13 cellular contexts compared by ENCODE assay signal in genomic region chr10:24618401-24618800, GRCh38.
DNase-seq lines count a peak whose midpoint lies in the region; ATAC-seq and TF ChIP-seq lines count a peak whose summit lies in the region.
"Had no signal": no experiment of that assay in that cellular context is flagged by ENCODE, and none has a peak within 500 bp of the region (broad histone marks: within the 10 kb centered on the region; RNA-seq: fewer than 3 reads in every experiment).

No MANE protein-coding gene starts in this region.

- no peaks in the 10 kb centered on the region for H3K27me3 Mint-ChIP-seq in activated T-cell treated with anti-CD3 and anti-CD28 coated beads, Interleukin-2, amount 50 U/mL, for 4 hours (ENCODE audit: low read depth)
- H3K27me3 Mint-ChIP-seq in T-cell = no peaks in the 10 kb centered on the region
- no peaks in the 10 kb centered on the region for H3K27me3 Mint-ChIP-seq in stimulated activated naive CD8-positive, alpha-beta T cell treated with anti-CD3 and anti-CD28 coated beads, Interleukin-15, Interleukin-2, amounts not matched to agents 100 ng/mL and 50 ng/mL, for 24 hours
- H3K27me3 Mint-ChIP-seq: activated B cell treated with CpG ODN at 0.5 μM for 24 hours; natural killer cell treated with Interleukin-12 subunit alpha and Interleukin-12 subunit beta and Interleukin-15 and Interleukin-18, amount 100 ng/mL, for 72 hours had no signal

- H3K9me2 ChIP-seq in hepatocyte (replicated peaks; ENCODE audit: insufficient read depth) = no peaks in the 10 kb centered on the region

- H3K79me2 ChIP-seq in hepatocyte = no peaks in the 10 kb centered on the region

- DNase-seq in activated T-cell treated with anti-CD3 and anti-CD28 coated beads, Interleukin-2, amount 50 U/mL, for 4 hours = no peak
- DNase-seq in activated T-cell treated with anti-CD3 and anti-CD28 coated beads, Interleukin-2, amount 50 U/mL, for 48 hours = no peak
- DNase-seq in T-cell (no peak), hepatocyte (ENCODE audit: low spot score) (peak; percentile 13), Ammon's horn (ENCODE audit: low spot score) (no peak), NCI-H1417 treated with DMSO at 0.1 percent for 48 hours (lab: John Stamatoyannopoulos, UW) (no peak)
- DNase-seq: activated B cell treated with CpG ODN at 0.5 μM for 24 hours, NCI-H187 treated with DMSO at 0.1 percent for 48 hours had no signal

- peaks cover 33% of the 10 kb centered on the region for H3K4me1 Mint-ChIP-seq in activated T-cell treated with anti-CD3 and anti-CD28 coated beads, Interleukin-2, amount 50 U/mL, for 4 hours (ENCODE audit: low read depth)
- peaks cover 29 to 42% (median 30%) of the 10 kb centered on the region in 3 donors for H3K4me1 Mint-ChIP-seq in T-cell
- H3K4me1 Mint-ChIP-seq in stimulated activated naive CD8-positive, alpha-beta T cell treated with anti-CD3 and anti-CD28 coated beads, Interleukin-15, Interleukin-2, amounts not matched to agents 100 ng/mL and 50 ng/mL, for 24 hours (ENCODE audit: low read depth) = peaks cover 48% of the 10 kb centered on the region

- no peaks in the 10 kb centered on the region for H3K4me1 ChIP-seq in hepatocyte (ENCODE audit: insufficient read depth)
- H3K4me1 ChIP-seq: right lobe of liver had no signal

- H3K9me3 Mint-ChIP-seq in activated T-cell treated with anti-CD3 and anti-CD28 coated beads, Interleukin-2, amount 50 U/mL, for 4 hours = no peaks in the 10 kb centered on the region
- no peaks in the 10 kb centered on the region for H3K9me3 Mint-ChIP-seq in T-cell
- no peaks in the 10 kb centered on the region for H3K9me3 Mint-ChIP-seq in stimulated activated naive CD8-positive, alpha-beta T cell treated with anti-CD3 and anti-CD28 coated beads, Interleukin-15, Interleukin-2, amounts not matched to agents 100 ng/mL and 50 ng/mL, for 24 hours
- H3K9me3 Mint-ChIP-seq: activated B cell treated with CpG ODN at 0.5 μM for 24 hours; natural killer cell treated with Interleukin-12 subunit alpha and Interleukin-12 subunit beta and Interleukin-15 and Interleukin-18, amount 100 ng/mL, for 72 hours had no signal

- CTCF ChIA-PET in T-cell (lab: Charles Lee) = interaction anchor here in 1 of 2 donors (1.0 to 1.6 kb wide), 7 partner anchors 10 to 462 kb away, joined by 3 to 7 read pairs (median 4); partner anchors contain the start of gene ARHGAP21

- peak; percentile 58 to 59 for ATAC-seq in activated T-cell treated with anti-CD3 and anti-CD28 coated beads, Interleukin-2, amount 50 U/mL, for 4 hours
- ATAC-seq in T-cell (replicated peaks in 1 of 4) (no peak), HG02571 (IDR thresholded peaks at IDR 0.05; ENCODE audit: unreplicated experiment) (no peak)
- ATAC-seq: natural killer cell treated with Interleukin-12 subunit alpha and Interleukin-12 subunit beta and Interleukin-15 and Interleukin-18, amount 100 ng/mL, for 72 hours had no signal

- no peaks in the 10 kb centered on the region for H3K27me3 ChIP-seq in hepatocyte
- H3K27me3 ChIP-seq: right lobe of liver had no signal

- no peak for TF ChIP-seq CTCF in hepatocyte (IDR thresholded peaks at IDR 0.05; ENCODE audit: poor library complexity)

- H3K36me3 ChIP-seq in hepatocyte (replicated peaks; ENCODE audit: insufficient read depth, low read depth) = no peaks in the 10 kb centered on the region

- WGBS in hepatocyte (ENCODE audit: low lambda C conversion rate, missing lambda C conversion rate) = 83% methylated on average over 5 of the region's 5 CpGs

- H2AFZ ChIP-seq in hepatocyte = no peak overlapping the region

- H3K36me3 Mint-ChIP-seq in activated T-cell treated with anti-CD3 and anti-CD28 coated beads, Interleukin-2, amount 50 U/mL, for 4 hours (ENCODE audit: insufficient read depth) = peaks cover 19% of the 10 kb centered on the region
- H3K36me3 Mint-ChIP-seq in T-cell = peaks cover 21% of the 10 kb centered on the region
- peaks cover 4% of the 10 kb centered on the region for H3K36me3 Mint-ChIP-seq in stimulated activated naive CD8-positive, alpha-beta T cell treated with anti-CD3 and anti-CD28 coated beads, Interleukin-15, Interleukin-2, amounts not matched to agents 100 ng/mL and 50 ng/mL, for 24 hours (ENCODE audit: low read depth)
- H3K36me3 Mint-ChIP-seq: natural killer cell treated with Interleukin-12 subunit alpha and Interleukin-12 subunit beta and Interleukin-15 and Interleukin-18, amount 100 ng/mL, for 72 hours had no signal

- peak overlapping the region; percentile 53 for H3K4me3 Mint-ChIP-seq in activated T-cell treated with anti-CD3 and anti-CD28 coated beads, Interleukin-2, amount 50 U/mL, for 4 hours
- H3K4me3 Mint-ChIP-seq in T-cell = peak overlapping the region; percentile 19 to 56 (median 54)
- H3K4me3 Mint-ChIP-seq in stimulated activated naive CD8-positive, alpha-beta T cell treated with anti-CD3 and anti-CD28 coated beads, Interleukin-15, Interleukin-2, amounts not matched to agents 100 ng/mL and 50 ng/mL, for 24 hours = peak overlapping the region; percentile 45
- H3K4me3 Mint-ChIP-seq: activated B cell treated with CpG ODN at 0.5 μM for 24 hours; natural killer cell treated with Interleukin-12 subunit alpha and Interleukin-12 subunit beta and Interleukin-15 and Interleukin-18, amount 100 ng/mL, for 72 hours had no signal

- POLR2A ChIA-PET in T-cell (lab: Charles Lee) = no interaction called here

- H4K20me1 ChIP-seq in hepatocyte (ENCODE audit: insufficient read depth, poor library complexity, severe bottlenecking) = no peaks in the 10 kb centered on the region

- peak overlapping the region; percentile 70 to 75 for H3K27ac Mint-ChIP-seq in T-cell
- H3K27ac Mint-ChIP-seq in stimulated activated naive CD8-positive, alpha-beta T cell treated with anti-CD3 and anti-CD28 coated beads, Interleukin-15, Interleukin-2, amounts not matched to agents 100 ng/mL and 50 ng/mL, for 24 hours = peak overlapping the region; percentile 50
- H3K27ac Mint-ChIP-seq: activated B cell treated with CpG ODN at 0.5 μM for 24 hours; natural killer cell treated with Interleukin-12 subunit alpha and Interleukin-12 subunit beta and Interleukin-15 and Interleukin-18, amount 100 ng/mL, for 72 hours had no signal

- H3K4me3 ChIP-seq in hepatocyte = no peak overlapping the region
- H3K4me3 ChIP-seq: left ventricle myocardium inferior, right lobe of liver had no signal

- peak overlapping the region; percentile 42 for H3K27ac ChIP-seq in hepatocyte
- H3K27ac ChIP-seq: left ventricle myocardium inferior, right lobe of liver had no signal

- H3K4me2 ChIP-seq in hepatocyte = no peak overlapping the region

- no peaks in the 10 kb centered on the region for H3K9me3 ChIP-seq in hepatocyte (ENCODE audit: low read depth)
- H3K9me3 ChIP-seq: left ventricle myocardium inferior, right lobe of liver had no signal

Comparison
In these comparisons a context has a peak if more than half of its experiments do, and no peak if none do; other contexts are left out.
1. ATAC-seq: peak in activated T-cell treated with anti-CD3 and anti-CD28 coated beads, Interleukin-2, amount 50 U/mL, for 4 hours (2 of 2); none in T-cell (0 of 4) and HG02571 (single experiment).
2. Peak in every context shown above with its lines, with median percentiles within 50 percentile points of each other: H3K4me3 Mint-ChIP-seq.